1 cellular context compared by ENCODE assay signal in the genomic region with DNA sequence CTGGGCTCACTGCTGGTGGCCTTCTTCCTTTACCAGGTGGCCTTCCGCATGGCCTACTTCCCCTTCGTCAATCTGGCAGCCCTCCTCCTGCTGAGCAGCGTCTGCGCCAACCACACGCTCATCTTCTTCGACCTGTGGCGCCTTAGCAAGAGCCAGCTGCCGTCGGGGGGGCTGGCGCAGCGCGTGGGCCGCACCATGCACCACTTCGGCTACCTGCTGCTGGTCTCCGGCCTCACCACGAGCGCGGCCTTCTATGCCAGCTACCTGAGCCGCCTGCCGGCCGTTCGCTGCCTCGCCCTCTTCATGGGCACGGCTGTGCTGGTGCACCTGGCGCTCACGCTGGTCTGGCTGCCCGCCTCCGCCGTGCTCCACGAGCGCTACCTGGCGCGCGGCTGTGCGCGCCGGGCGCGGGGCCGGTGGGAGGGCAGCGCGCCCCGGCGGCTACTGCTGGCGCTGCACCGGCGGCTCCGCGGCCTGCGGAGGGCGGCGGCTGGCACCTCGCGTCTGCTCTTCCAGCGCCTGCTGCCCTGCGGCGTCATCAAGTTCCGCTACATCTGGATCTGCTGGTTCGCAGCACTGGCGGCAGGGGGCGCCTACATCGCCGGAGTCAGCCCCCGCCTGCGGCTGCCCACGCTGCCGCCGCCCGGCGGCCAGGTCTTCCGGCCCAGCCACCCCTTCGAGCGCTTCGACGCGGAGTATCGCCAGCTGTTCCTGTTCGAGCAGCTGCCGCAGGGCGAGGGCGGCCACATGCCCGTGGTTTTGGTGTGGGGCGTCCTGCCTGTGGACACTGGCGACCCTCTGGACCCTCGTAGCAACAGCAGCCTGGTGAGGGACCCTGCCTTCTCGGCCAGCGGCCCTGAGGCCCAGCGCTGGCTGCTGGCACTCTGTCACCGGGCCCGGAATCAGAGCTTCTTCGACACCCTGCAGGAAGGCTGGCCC.
TF ChIP-seq lines count a peak whose summit lies in the region.

No MANE protein-coding gene starts in this region.

TF ChIP-seq in WTC11, 78 proteins besides CTCF, POLR2A, EP300 and RAD21 (continued from another document):
- TF ChIP-seq, protein P1, sequence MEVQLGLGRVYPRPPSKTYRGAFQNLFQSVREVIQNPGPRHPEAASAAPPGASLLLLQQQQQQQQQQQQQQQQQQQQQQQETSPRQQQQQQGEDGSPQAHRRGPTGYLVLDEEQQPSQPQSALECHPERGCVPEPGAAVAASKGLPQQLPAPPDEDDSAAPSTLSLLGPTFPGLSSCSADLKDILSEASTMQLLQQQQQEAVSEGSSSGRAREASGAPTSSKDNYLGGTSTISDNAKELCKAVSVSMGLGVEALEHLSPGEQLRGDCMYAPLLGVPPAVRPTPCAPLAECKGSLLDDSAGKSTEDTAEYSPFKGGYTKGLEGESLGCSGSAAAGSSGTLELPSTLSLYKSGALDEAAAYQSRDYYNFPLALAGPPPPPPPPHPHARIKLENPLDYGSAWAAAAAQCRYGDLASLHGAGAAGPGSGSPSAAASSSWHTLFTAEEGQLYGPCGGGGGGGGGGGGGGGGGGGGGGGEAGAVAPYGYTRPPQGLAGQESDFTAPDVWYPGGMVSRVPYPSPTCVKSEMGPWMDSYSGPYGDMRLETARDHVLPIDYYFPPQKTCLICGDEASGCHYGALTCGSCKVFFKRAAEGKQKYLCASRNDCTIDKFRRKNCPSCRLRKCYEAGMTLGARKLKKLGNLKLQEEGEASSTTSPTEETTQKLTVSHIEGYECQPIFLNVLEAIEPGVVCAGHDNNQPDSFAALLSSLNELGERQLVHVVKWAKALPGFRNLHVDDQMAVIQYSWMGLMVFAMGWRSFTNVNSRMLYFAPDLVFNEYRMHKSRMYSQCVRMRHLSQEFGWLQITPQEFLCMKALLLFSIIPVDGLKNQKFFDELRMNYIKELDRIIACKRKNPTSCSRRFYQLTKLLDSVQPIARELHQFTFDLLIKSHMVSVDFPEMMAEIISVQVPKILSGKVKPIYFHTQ (CRISPR knock-in tag; IDR thresholded peaks at IDR 0.05): no peak
- peak; percentile 95 for TF ChIP-seq E2F4 (CRISPR knock-in tag; IDR thresholded peaks at IDR 0.05; ENCODE audit: borderline replicate concordance, low read depth)
- TF ChIP-seq NFE2L1 (CRISPR knock-in tag; IDR thresholded peaks at IDR 0.05): peak; percentile 98
- TF ChIP-seq CREM (CRISPR knock-in tag; IDR thresholded peaks at IDR 0.05): peak; percentile 90
- TF ChIP-seq, protein P2, sequence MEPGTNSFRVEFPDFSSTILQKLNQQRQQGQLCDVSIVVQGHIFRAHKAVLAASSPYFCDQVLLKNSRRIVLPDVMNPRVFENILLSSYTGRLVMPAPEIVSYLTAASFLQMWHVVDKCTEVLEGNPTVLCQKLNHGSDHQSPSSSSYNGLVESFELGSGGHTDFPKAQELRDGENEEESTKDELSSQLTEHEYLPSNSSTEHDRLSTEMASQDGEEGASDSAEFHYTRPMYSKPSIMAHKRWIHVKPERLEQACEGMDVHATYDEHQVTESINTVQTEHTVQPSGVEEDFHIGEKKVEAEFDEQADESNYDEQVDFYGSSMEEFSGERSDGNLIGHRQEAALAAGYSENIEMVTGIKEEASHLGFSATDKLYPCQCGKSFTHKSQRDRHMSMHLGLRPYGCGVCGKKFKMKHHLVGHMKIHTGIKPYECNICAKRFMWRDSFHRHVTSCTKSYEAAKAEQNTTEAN (CRISPR knock-in tag; IDR thresholded peaks at IDR 0.05): peak; percentile 98
- TF ChIP-seq ZNF219 (CRISPR knock-in tag; IDR thresholded peaks at IDR 0.05; ENCODE audit: borderline replicate concordance): peak; percentile 98
- TF ChIP-seq, protein P3, sequence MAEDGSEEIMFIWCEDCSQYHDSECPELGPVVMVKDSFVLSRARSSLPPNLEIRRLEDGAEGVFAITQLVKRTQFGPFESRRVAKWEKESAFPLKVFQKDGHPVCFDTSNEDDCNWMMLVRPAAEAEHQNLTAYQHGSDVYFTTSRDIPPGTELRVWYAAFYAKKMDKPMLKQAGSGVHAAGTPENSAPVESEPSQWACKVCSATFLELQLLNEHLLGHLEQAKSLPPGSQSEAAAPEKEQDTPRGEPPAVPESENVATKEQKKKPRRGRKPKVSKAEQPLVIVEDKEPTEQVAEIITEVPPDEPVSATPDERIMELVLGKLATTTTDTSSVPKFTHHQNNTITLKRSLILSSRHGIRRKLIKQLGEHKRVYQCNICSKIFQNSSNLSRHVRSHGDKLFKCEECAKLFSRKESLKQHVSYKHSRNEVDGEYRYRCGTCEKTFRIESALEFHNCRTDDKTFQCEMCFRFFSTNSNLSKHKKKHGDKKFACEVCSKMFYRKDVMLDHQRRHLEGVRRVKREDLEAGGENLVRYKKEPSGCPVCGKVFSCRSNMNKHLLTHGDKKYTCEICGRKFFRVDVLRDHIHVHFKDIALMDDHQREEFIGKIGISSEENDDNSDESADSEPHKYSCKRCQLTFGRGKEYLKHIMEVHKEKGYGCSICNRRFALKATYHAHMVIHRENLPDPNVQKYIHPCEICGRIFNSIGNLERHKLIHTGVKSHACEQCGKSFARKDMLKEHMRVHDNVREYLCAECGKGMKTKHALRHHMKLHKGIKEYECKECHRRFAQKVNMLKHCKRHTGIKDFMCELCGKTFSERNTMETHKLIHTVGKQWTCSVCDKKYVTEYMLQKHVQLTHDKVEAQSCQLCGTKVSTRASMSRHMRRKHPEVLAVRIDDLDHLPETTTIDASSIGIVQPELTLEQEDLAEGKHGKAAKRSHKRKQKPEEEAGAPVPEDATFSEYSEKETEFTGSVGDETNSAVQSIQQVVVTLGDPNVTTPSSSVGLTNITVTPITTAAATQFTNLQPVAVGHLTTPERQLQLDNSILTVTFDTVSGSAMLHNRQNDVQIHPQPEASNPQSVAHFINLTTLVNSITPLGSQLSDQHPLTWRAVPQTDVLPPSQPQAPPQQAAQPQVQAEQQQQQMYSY (CRISPR knock-in tag; IDR thresholded peaks at IDR 0.05): peak; percentile 78
- peak; percentile 90 for TF ChIP-seq USF1 (CRISPR knock-in tag; IDR thresholded peaks at IDR 0.05)
- TF ChIP-seq, protein P4, sequence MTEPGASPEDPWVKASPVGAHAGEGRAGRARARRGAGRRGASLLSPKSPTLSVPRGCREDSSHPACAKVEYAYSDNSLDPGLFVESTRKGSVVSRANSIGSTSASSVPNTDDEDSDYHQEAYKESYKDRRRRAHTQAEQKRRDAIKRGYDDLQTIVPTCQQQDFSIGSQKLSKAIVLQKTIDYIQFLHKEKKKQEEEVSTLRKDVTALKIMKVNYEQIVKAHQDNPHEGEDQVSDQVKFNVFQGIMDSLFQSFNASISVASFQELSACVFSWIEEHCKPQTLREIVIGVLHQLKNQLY (CRISPR knock-in tag; IDR thresholded peaks at IDR 0.05): no peak
- no peak for TF ChIP-seq ERG (CRISPR knock-in tag; IDR thresholded peaks at IDR 0.05)
- peak; percentile 79 for TF ChIP-seq GABPB1 (CRISPR knock-in tag; IDR thresholded peaks at IDR 0.05)
- peak; percentile 87 for TF ChIP-seq SP1 (CRISPR knock-in tag; conservative IDR thresholded peaks at IDR 0.05)
- TF ChIP-seq TEAD4 (CRISPR knock-in tag; IDR thresholded peaks at IDR 0.05): peak; percentile 96
- no peak for TF ChIP-seq GTF2I (CRISPR knock-in tag; conservative IDR thresholded peaks at IDR 0.05)
TF ChIP-seq in WTC11: peak in this region for 55.
